In the genomic region with DNA sequence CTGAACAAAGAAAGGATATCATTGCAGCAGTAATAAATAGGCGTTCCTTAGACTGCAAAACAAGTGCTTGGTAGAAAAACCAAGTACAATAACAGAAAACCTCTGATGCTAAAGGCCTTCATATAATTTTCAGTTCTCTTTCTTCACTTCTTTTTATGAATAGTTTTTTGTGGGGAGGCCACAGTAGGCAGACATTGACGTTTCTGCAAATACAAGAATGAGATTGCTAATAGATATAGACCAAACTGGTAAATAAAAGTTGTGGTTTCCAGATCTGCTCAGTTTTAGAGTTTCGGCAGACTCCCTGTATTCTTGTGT, we compare ENCODE assay signal across 12 cellular contexts. TPM values are rescaled to one million over a fixed set of nuclear protein-coding genes. Genes with fewer than 3 reads are reported as not detected.
DNase-seq lines count a peak whose midpoint lies in the region; ATAC-seq and TF ChIP-seq lines count a peak whose summit lies in the region.
"Had no signal": no experiment of that assay in that cellular context is flagged by ENCODE, and none has a peak within 500 bp of the region (broad histone marks: within the 10 kb centered on the region; RNA-seq: fewer than 3 reads in every experiment).

No MANE protein-coding gene starts in this region.

- H3K4me2 ChIP-seq in GM23338 = no peak overlapping the region

- DNase-seq in activated T-cell treated with anti-CD3 and anti-CD28 coated beads, Interleukin-2, amount 50 U/mL, for 72 hours = no peak
- no peak for DNase-seq in activated T-cell treated with anti-CD3 and anti-CD28 coated beads, Interleukin-2, amount 50 U/mL, for 4 hours
- DNase-seq in GM23338 (ENCODE audit: low spot score) (no peak), COLO668 (lab: John Stamatoyannopoulos, UW; ENCODE audit: unreplicated experiment) (no peak), NCI-H510A treated with DMSO at 0.1 percent for 48 hours (lab: John Stamatoyannopoulos, UW) (no peak)
- DNase-seq in stimulated activated naive CD4-positive, alpha-beta T cell treated with Interleukin-2 at 50 U/mL for 16 hours (lab: John Stamatoyannopoulos, UW) = no peak
- DNase-seq: ACHN, left cardiac atrium, NCI-H526 treated with DMSO at 0.1 percent for 48 hours had no signal

- no peak overlapping the region for H3K27ac ChIP-seq in GM23338 (ENCODE audit: low read depth)
- H3K27ac ChIP-seq: esophagus muscularis mucosa had no signal

- no peak for TF ChIP-seq CTCF in GM23338 (conservative IDR thresholded peaks at IDR 0.05; ENCODE audit: low read depth in 2 of 2)

- peaks cover 0 to 3% of the 10 kb centered on the region in 2 donors for H3K36me3 Mint-ChIP-seq in activated T-cell treated with anti-CD3 and anti-CD28 coated beads, Interleukin-2, amount 50 U/mL, for 72 hours (ENCODE audit: insufficient read depth in 2 of 2)
- H3K36me3 Mint-ChIP-seq in activated T-cell treated with anti-CD3 and anti-CD28 coated beads, Interleukin-2, amount 50 U/mL, for 4 hours (ENCODE audit: insufficient read depth) = no peaks in the 10 kb centered on the region
- H3K36me3 Mint-ChIP-seq in GM23338 (ENCODE audit: low read depth) = peaks cover 5% of the 10 kb centered on the region; the same call in 2 of the 3 replicates
- H3K36me3 Mint-ChIP-seq in stimulated activated memory B cell treated with anti-CD40 and anti-IgM and Interleukin-4, amounts not matched to agents 10 μg/mL and 1 μg/mL and 100 μg/mL, for 72 hours = peaks cover 5% of the 10 kb centered on the region

- H4K20me1 ChIP-seq in GM23338 (replicated peaks; ENCODE audit: insufficient read depth) = no peaks in the 10 kb centered on the region

- no peaks in the 10 kb centered on the region for H3F3A ChIP-seq in GM23338 (replicated peaks; ENCODE audit: low read depth)

- H2AFZ ChIP-seq in GM23338 = peak overlapping the region; percentile 29; the same call in 1 of the 2 replicates

- no peaks in the 10 kb centered on the region for H3K36me3 ChIP-seq in GM23338 (ENCODE audit: insufficient read depth)
- H3K36me3 ChIP-seq: esophagus muscularis mucosa had no signal

- no peaks in the 10 kb centered on the region for H3K4me1 Mint-ChIP-seq in activated T-cell treated with anti-CD3 and anti-CD28 coated beads, Interleukin-2, amount 50 U/mL, for 72 hours (ENCODE audit: low read depth)
- H3K4me1 Mint-ChIP-seq in activated T-cell treated with anti-CD3 and anti-CD28 coated beads, Interleukin-2, amount 50 U/mL, for 4 hours (ENCODE audit: low read depth) = peaks cover 6% of the 10 kb centered on the region
- H3K4me1 Mint-ChIP-seq in GM23338 = peaks cover 14% of the 10 kb centered on the region; the same call in 2 of the 3 replicates
- peaks cover 30% of the 10 kb centered on the region for H3K4me1 Mint-ChIP-seq in stimulated activated memory B cell treated with anti-CD40 and anti-IgM and Interleukin-4, amounts not matched to agents 10 μg/mL and 1 μg/mL and 100 μg/mL, for 72 hours

- ATAC-seq in activated T-cell treated with anti-CD3 and anti-CD28 coated beads, Interleukin-2, amount 50 U/mL, for 72 hours (replicated peaks in 1 of 2) = peak in 1 of 2 donors; percentile 21
- ATAC-seq in activated T-cell treated with anti-CD3 and anti-CD28 coated beads, Interleukin-2, amount 50 U/mL, for 4 hours = no peak
- ATAC-seq in GM23338 (no peak), HG03439 (IDR thresholded peaks at IDR 0.05; ENCODE audit: unreplicated experiment) (peak; percentile 46)
- peak; percentile 83 for ATAC-seq in stimulated activated memory B cell treated with anti-CD40 and anti-IgM and Interleukin-4, amounts not matched to agents 10 μg/mL and 1 μg/mL and 100 μg/mL, for 72 hours
- ATAC-seq: left cardiac atrium had no signal

- H3K9me3 Mint-ChIP-seq in activated T-cell treated with anti-CD3 and anti-CD28 coated beads, Interleukin-2, amount 50 U/mL, for 72 hours = peaks cover 5 to 6% of the 10 kb centered on the region in 2 donors
- H3K9me3 Mint-ChIP-seq in activated T-cell treated with anti-CD3 and anti-CD28 coated beads, Interleukin-2, amount 50 U/mL, for 4 hours = peaks cover 11% of the 10 kb centered on the region
- H3K9me3 Mint-ChIP-seq in GM23338 = peaks cover 11% of the 10 kb centered on the region; the same call in 2 of the 3 replicates
- peaks cover 4% of the 10 kb centered on the region for H3K9me3 Mint-ChIP-seq in stimulated activated memory B cell treated with anti-CD40 and anti-IgM and Interleukin-4, amounts not matched to agents 10 μg/mL and 1 μg/mL and 100 μg/mL, for 72 hours

- H3K4me3 ChIP-seq in GM23338 = no peak overlapping the region
- H3K4me3 ChIP-seq: esophagus muscularis mucosa had no signal

- H3K4me1 ChIP-seq in GM23338 (ENCODE audit: insufficient read depth) = peaks cover 18% of the 10 kb centered on the region; the same call in 1 of the 2 replicates
- H3K4me1 ChIP-seq: esophagus muscularis mucosa had no signal

- H3K27me3 ChIP-seq in GM23338 (ENCODE audit: insufficient read depth) = no peaks in the 10 kb centered on the region
- H3K27me3 ChIP-seq: esophagus muscularis mucosa had no signal

- H3K27me3 Mint-ChIP-seq in activated T-cell treated with anti-CD3 and anti-CD28 coated beads, Interleukin-2, amount 50 U/mL, for 72 hours (ENCODE audit: low read depth) = no peaks in the 10 kb centered on the region
- no peaks in the 10 kb centered on the region for H3K27me3 Mint-ChIP-seq in activated T-cell treated with anti-CD3 and anti-CD28 coated beads, Interleukin-2, amount 50 U/mL, for 4 hours (ENCODE audit: low read depth)
- no peaks in the 10 kb centered on the region for H3K27me3 Mint-ChIP-seq in GM23338 (ENCODE audit: insufficient read depth, low read depth, poor library complexity)
- H3K27me3 Mint-ChIP-seq in stimulated activated memory B cell treated with anti-CD40 and anti-IgM and Interleukin-4, amounts not matched to agents 10 μg/mL and 1 μg/mL and 100 μg/mL, for 72 hours = no peaks in the 10 kb centered on the region

- H3K79me2 ChIP-seq in GM23338 (replicated peaks; ENCODE audit: insufficient read depth) = no peaks in the 10 kb centered on the region

- no peaks in the 10 kb centered on the region for H3K9me2 ChIP-seq in GM23338 (ENCODE audit: insufficient read depth)

- H3K4me3 Mint-ChIP-seq in activated T-cell treated with anti-CD3 and anti-CD28 coated beads, Interleukin-2, amount 50 U/mL, for 72 hours = peak overlapping the region in 1 of 2 donors; percentile 73
- H3K4me3 Mint-ChIP-seq in activated T-cell treated with anti-CD3 and anti-CD28 coated beads, Interleukin-2, amount 50 U/mL, for 4 hours = no peak overlapping the region
- no peak overlapping the region for H3K4me3 Mint-ChIP-seq in GM23338
- H3K4me3 Mint-ChIP-seq in stimulated activated memory B cell treated with anti-CD40 and anti-IgM and Interleukin-4, amounts not matched to agents 10 μg/mL and 1 μg/mL and 100 μg/mL, for 72 hours = peak overlapping the region; percentile 78

- peak overlapping the region; percentile 71 for H3K27ac Mint-ChIP-seq in activated T-cell treated with anti-CD3 and anti-CD28 coated beads, Interleukin-2, amount 50 U/mL, for 72 hours
- H3K27ac Mint-ChIP-seq in GM23338 = no peak overlapping the region
- H3K27ac Mint-ChIP-seq in stimulated activated memory B cell treated with anti-CD40 and anti-IgM and Interleukin-4, amounts not matched to agents 10 μg/mL and 1 μg/mL and 100 μg/mL, for 72 hours = peak overlapping the region; percentile 97

TF ChIP-seq in GM23338, 12 proteins besides CTCF, POLR2A, EP300 and RAD21 (continues in another document):
- no peak for TF ChIP-seq EZH2 (IDR thresholded peaks at IDR 0.05; ENCODE audit: low read depth, unreplicated experiment)

RNA-seq across cellular contexts. Expression of a gene that starts 57.0 kb away (rescaled TPM):
- 10 to 100 TPM; 47.2 to 54.6 TPM for total RNA-seq in activated T-cell treated with anti-CD3 and anti-CD28 coated beads, Interleukin-2, amount 50 U/mL, for 72 hours
- 10 to 100 TPM; 37.3 to 42.6 (median 38.3) TPM for total RNA-seq in activated T-cell treated with anti-CD3 and anti-CD28 coated beads, Interleukin-2, amount 50 U/mL, for 4 hours
- total RNA-seq in GM23338 (2014; rRNA removed; shearing (Covaris generic)) = 26.8 and 32.4 TPM in 2 replicates
- polyA plus RNA-seq in GM23338 (2016; fragmentation: Nextera tagmentation; extraction: Ambion mirVana) = 22.7 and 23.7 TPM in 2 replicates

Comparison
In these comparisons a context has a peak if more than half of its experiments do, and no peak if none do; other contexts are left out.
1. ATAC-seq: peak in HG03439 (single experiment) and stimulated activated memory B cell treated with anti-CD40 and anti-IgM and Interleukin-4, amounts not matched to agents 10 μg/mL and 1 μg/mL and 100 μg/mL, for 72 hours (single experiment); none in activated T-cell treated with anti-CD3 and anti-CD28 coated beads, Interleukin-2, amount 50 U/mL, for 4 hours (0 of 2) and GM23338 (single experiment).